ENCODE assay signal across 14 cellular contexts in genomic region chr1:46801323-46802055, GRCh38. TPM values are rescaled to one million over a fixed set of nuclear protein-coding genes. Genes with fewer than 3 reads are reported as not detected.
"Had no signal": no experiment of that assay in that cellular context is flagged by ENCODE, and none has a peak within 500 bp of the region (broad histone marks: within the 10 kb centered on the region; RNA-seq: fewer than 3 reads in every experiment).

No MANE protein-coding gene starts in this region.

- DNase-seq: activated B cell treated with CpG ODN at 0.5 μM for 24 hours; activated CD4-positive, alpha-beta T cell treated with anti-CD3 and anti-CD28 coated beads, Interleukin-2, amount 10 ng/mL, durations not matched to agents 24 days and 14 days; activated effector memory CD4-positive, alpha-beta T cell treated with anti-CD3 and anti-CD28 coated beads, Interleukin-2, amount 50 U/mL, for 16 hours; activated T-cell treated with anti-CD3 and anti-CD28 coated beads, Interleukin-2, amount 50 U/mL, for 24 hours; amygdala; dermis blood vessel endothelial cell; immature natural killer cell; naive B cell; stimulated activated CD4-positive, alpha-beta T cell treated with anti-CD3 and anti-CD28 coated beads, Interleukin-4, amount 100 ng/mL, for 4 hours; stimulated activated naive CD8-positive, alpha-beta T cell treated with anti-CD3 and anti-CD28 coated beads, Interleukin-15, amount 100 ng/mL, for 72 hours; T-helper 2 cell had no signal

- ATAC-seq: stimulated activated naive CD8-positive, alpha-beta T cell treated with anti-CD3 and anti-CD28 coated beads, Interleukin-15, amount 100 ng/mL, for 72 hours had no signal

- H3K4me3 ChIP-seq: skin epidermis had no signal

RNA-seq across cellular contexts. Expression of gene CYP4B1, which starts 2.6 kb away (rescaled TPM):
- total RNA-seq: activated B cell treated with CpG ODN at 0.5 μM for 24 hours; activated CD4-positive, alpha-beta T cell treated with anti-CD3 and anti-CD28 coated beads, Interleukin-2, amount 10 ng/mL, durations not matched to agents 24 days and 14 days; epithelial cell of proximal tubule; fibroblast of villous mesenchyme had no signal
- polyA plus RNA-seq: immature natural killer cell had no signal
